In genomic region chr11:2929880-2930704, GRCh38 we compare ENCODE assay signal across 8 cellular contexts. TPM values are rescaled to one million over a fixed set of nuclear protein-coding genes. Genes with fewer than 3 reads are reported as not detected.
DNase-seq lines count a peak whose midpoint lies in the region; ATAC-seq and TF ChIP-seq lines count a peak whose summit lies in the region.

No MANE protein-coding gene starts in this region.

- TF ChIP-seq POLR2A in transverse colon (IDR thresholded peaks at IDR 0.05): peak; percentile 6

- DNase-seq in NCI-H510A treated with DMSO at 0.1 percent for 48 hours (lab: John Stamatoyannopoulos, UW): peak; percentile 7
- DNase-seq in NCI-H510A (lab: John Stamatoyannopoulos, UW): no peak
- peak; percentile 17 for DNase-seq in SKM-1 treated with dmso at 0.1 percent for 144 hours (lab: John Stamatoyannopoulos, UW; ENCODE audit: unreplicated experiment)
- peak in 4 of 10 donors; percentile 23 to 47 (median 32) for DNase-seq in dorsolateral prefrontal cortex
- peak; percentile 79 for DNase-seq in transverse colon

- H3K36me3 ChIP-seq in mesodermal cell (ENCODE audit: control insufficient read depth, insufficient read depth, low read length) (peaks cover 4% of the 10 kb centered on the region), transverse colon (no peaks in the 10 kb centered on the region)

- TF ChIP-seq EP300 in transverse colon (IDR thresholded peaks at IDR 0.05; ENCODE audit: low read depth): no peak

- H3K27ac ChIP-seq in dorsolateral prefrontal cortex: peak overlapping the region in 2 of 59 donors; percentile 5 to 6
- H3K27ac ChIP-seq in mesodermal cell (ENCODE audit: low read depth, low read length, severe bottlenecking): peak overlapping the region; percentile 88
- peak overlapping the region; percentile 82 to 90 (median 84) for H3K27ac ChIP-seq in transverse colon

- intact Hi-C loops in dorsolateral prefrontal cortex (cut with DNase I) (no loop called here), transverse colon (cut with DNase I; ENCODE audit: low total_unique reads) (no loop called here)

- 2 to 3% methylated on average over 31 to 49 of the region's 53 CpGs for WGBS in mesodermal cell (ENCODE audit: insufficient coverage in 2 of 2), 2 experiments
- 2% methylated on average over 47 of the region's 53 CpGs; no CpG with 5 or more reads in 1 of the 2 donors for WGBS in transverse colon (ENCODE audit: low coverage in 1 of 2), 2 donors

- in situ Hi-C loops in transverse colon (cut with MboI; ENCODE audit: low pct_ligation_motif_present in 1 of 4, low pct_unique_long_range_greater_than_20kb in 1 of 4, low sequenced_read_pairs in 3 of 4): no loop called here

- H3K4me3 ChIP-seq in dorsolateral prefrontal cortex (peak overlapping the region in 50 of 59 donors; percentile 4 to 66 (median 50)), mesodermal cell (ENCODE audit: extremely low read depth, insufficient read depth, low read length, poor library complexity, severe bottlenecking) (peak overlapping the region; percentile 78), transverse colon (peak overlapping the region; percentile 12 to 69 (median 46))

- H3K4me1 ChIP-seq in mesodermal cell (ENCODE audit: control insufficient read depth, insufficient read depth, low read length, poor library complexity, severe bottlenecking): peaks cover 23% of the 10 kb centered on the region
- peaks cover 16 to 36% (median 32%) of the 10 kb centered on the region in 4 donors for H3K4me1 ChIP-seq in transverse colon

- H3K27me3 ChIP-seq in dorsolateral prefrontal cortex (peaks cover 0 to 46% (median 34%) of the 10 kb centered on the region in 45 donors), transverse colon (no peaks in the 10 kb centered on the region)

- peak; percentile 34 for ATAC-seq in HG03175 (IDR thresholded peaks at IDR 0.05; ENCODE audit: unreplicated experiment)
- ATAC-seq in GM21717 (IDR thresholded peaks at IDR 0.05; ENCODE audit: unreplicated experiment): no peak

- TF ChIP-seq CTCF in dorsolateral prefrontal cortex (IDR thresholded peaks at IDR 0.05 in 54 of 56, conservative IDR thresholded peaks at IDR 0.05 in 2 of 56; ENCODE audit: low read depth in 1 of 56, partially characterized antibody in 56 of 56): peak in 11 of 56 donors; percentile 1 to 32 (median 20)
- TF ChIP-seq CTCF in transverse colon (IDR thresholded peaks at IDR 0.05): no peak

- no peaks in the 10 kb centered on the region for H3K9me3 ChIP-seq in mesodermal cell (ENCODE audit: control insufficient read depth, low read length)
- no peaks in the 10 kb centered on the region for H3K9me3 ChIP-seq in transverse colon

RNA-seq across cellular contexts. Expression of gene PHLDA2, which starts 0.9 kb away (rescaled TPM):
- total RNA-seq in dorsolateral prefrontal cortex (1 to 10 TPM in 104 of 120 experiments, under 1 TPM in 13, not detected in 3; 0.52 to 7.6 (median 2.4) TPM), transverse colon (10 to 100 TPM in 1 of 4 donors, 1 to 10 TPM in 1, not detected in 2; 8.2 to 16.2 TPM)
- 66.5 TPM for polyA plus RNA-seq in mesodermal cell (2013, experiment 1 of 2)
- 50.0 TPM for polyA plus RNA-seq in mesodermal cell (2013, experiment 2 of 2)

RNA-seq across cellular contexts. Expression of gene CDKN1C, which starts 44.5 kb away (rescaled TPM):
- total RNA-seq in dorsolateral prefrontal cortex (100 to 1,000 TPM in 8 of 120 experiments, 10 to 100 TPM in 112; 11.0 to 191 (median 44.8) TPM), transverse colon (10 to 100 TPM; 12.4 to 40.0 (median 27.7) TPM)
- 126 TPM for polyA plus RNA-seq in mesodermal cell (2013, experiment 1 of 2)
- polyA plus RNA-seq in mesodermal cell (2013, experiment 2 of 2): 129 TPM
